Comparison of ENCODE assay signal across 8 cellular contexts in genomic region chr22:37999640-38000272, GRCh38. TPM values are rescaled to one million over a fixed set of nuclear protein-coding genes. Genes with fewer than 3 reads are reported as not detected.
DNase-seq lines count a peak whose midpoint lies in the region; ATAC-seq lines count a peak whose summit lies in the region.

No MANE protein-coding gene starts in this region.

- H3K27me3 ChIP-seq in GM23248 (replicated peaks; ENCODE audit: insufficient read depth): no peaks in the 10 kb centered on the region

- 61 to 65% methylated on average over 16 of the region's 16 CpGs for WGBS in GM23248 (ENCODE audit: low coverage in 1 of 2, low lambda C conversion rate in 2 of 2, missing lambda C conversion rate in 2 of 2), 2 experiments

- H3K4me1 ChIP-seq in GM23248 (ENCODE audit: insufficient read depth): no peaks in the 10 kb centered on the region

- H3K9me3 Mint-ChIP-seq in activated CD8-positive, alpha-beta memory T cell treated with anti-CD3 and anti-CD28 coated beads, Interleukin-2, amount 10 ng/mL, durations not matched to agents 7 days and 5 days (ENCODE audit: low read depth): no peaks in the 10 kb centered on the region

- H3K27ac Mint-ChIP-seq in activated CD8-positive, alpha-beta memory T cell treated with anti-CD3 and anti-CD28 coated beads, Interleukin-2, amount 10 ng/mL, durations not matched to agents 7 days and 5 days: no peak overlapping the region

- H3K4me3 Mint-ChIP-seq in activated CD8-positive, alpha-beta memory T cell treated with anti-CD3 and anti-CD28 coated beads, Interleukin-2, amount 10 ng/mL, durations not matched to agents 7 days and 5 days: no peak overlapping the region

- no peak overlapping the region for H3K27ac ChIP-seq in GM23248
- peak overlapping the region; percentile 88 for H3K27ac ChIP-seq in caudate nucleus (ENCODE audit: low read depth, low read length)

- peaks cover 3% of the 10 kb centered on the region for H3K4me1 Mint-ChIP-seq in activated CD8-positive, alpha-beta memory T cell treated with anti-CD3 and anti-CD28 coated beads, Interleukin-2, amount 10 ng/mL, durations not matched to agents 7 days and 5 days

- H3F3A ChIP-seq in GM23248 (ENCODE audit: insufficient read depth): no peaks in the 10 kb centered on the region

- peak; percentile 45 for DNase-seq in GM23248
- DNase-seq in NCI-H345 (lab: John Stamatoyannopoulos, UW): peak; percentile 22
- peak in 27 of 61 donors; percentile 25 to 83 (median 46) for DNase-seq in caudate nucleus (lab: John Stamatoyannopoulos, UW)
- peak in 6 of 10 donors; percentile 60 to 94 (median 78) for DNase-seq in posterior cingulate gyrus
- no peak for DNase-seq in activated CD8-positive, alpha-beta memory T cell treated with anti-CD3 and anti-CD28 coated beads, Interleukin-2, amount 10 ng/mL, durations not matched to agents 7 days and 5 days
- no peak for DNase-seq in stimulated activated CD4-positive, alpha-beta T cell treated with anti-CD3 and anti-CD28 coated beads, Interleukin-15, amount 100 ng/mL, for 24 hours

- H3K9me3 ChIP-seq in GM23248 (ENCODE audit: low read depth): no peaks in the 10 kb centered on the region

- H3K36me3 Mint-ChIP-seq in activated CD8-positive, alpha-beta memory T cell treated with anti-CD3 and anti-CD28 coated beads, Interleukin-2, amount 10 ng/mL, durations not matched to agents 7 days and 5 days: no peaks in the 10 kb centered on the region

- H4K20me1 ChIP-seq in GM23248 (ENCODE audit: insufficient read depth): no peaks in the 10 kb centered on the region

- in situ Hi-C loops in GM23248 (cut with MboI): no loop called here

- no peaks in the 10 kb centered on the region for H3K79me2 ChIP-seq in GM23248 (ENCODE audit: insufficient read depth)

- H3K4me3 ChIP-seq in GM23248: no peak overlapping the region

- H3K27me3 Mint-ChIP-seq in activated CD8-positive, alpha-beta memory T cell treated with anti-CD3 and anti-CD28 coated beads, Interleukin-2, amount 10 ng/mL, durations not matched to agents 7 days and 5 days: no peaks in the 10 kb centered on the region

- H3K36me3 ChIP-seq in GM23248 (ENCODE audit: low read depth): no peaks in the 10 kb centered on the region

- no peak for ATAC-seq in HG02588 (IDR thresholded peaks at IDR 0.05; ENCODE audit: unreplicated experiment)
- ATAC-seq in GM19467 (IDR thresholded peaks at IDR 0.05; ENCODE audit: unreplicated experiment): no peak
- ATAC-seq in activated CD8-positive, alpha-beta memory T cell treated with anti-CD3 and anti-CD28 coated beads, Interleukin-2, amount 10 ng/mL, durations not matched to agents 7 days and 5 days: no peak

- no peak overlapping the region for H3K4me2 ChIP-seq in GM23248 (ENCODE audit: unreplicated experiment)

- no peaks in the 10 kb centered on the region for H3K9me2 ChIP-seq in GM23248 (ENCODE audit: insufficient read depth)

- CTCF ChIA-PET in activated CD8-positive, alpha-beta memory T cell treated with anti-CD3 and anti-CD28 coated beads, Interleukin-2, amount 10 ng/mL, durations not matched to agents 7 days and 5 days (lab: Charles Lee): no interaction called here

- no peak overlapping the region for H3K9ac ChIP-seq in GM23248

- intact Hi-C loops in posterior cingulate gyrus (cut with DNase I): no loop called here

- no peak overlapping the region for H2AFZ ChIP-seq in GM23248

RNA-seq across cellular contexts. Expression of gene SOX10, which starts 15.4 kb away (rescaled TPM):
- not detected in 2 replicates for total RNA-seq in GM23248 (2014; rRNA removed; shearing (Covaris generic))
- not detected in 2 replicates for polyA plus RNA-seq in GM23248 (2016; fragmentation: Nextera tagmentation; extraction: Ambion mirVana)
- total RNA-seq in activated CD8-positive, alpha-beta memory T cell treated with anti-CD3 and anti-CD28 coated beads, Interleukin-2, amount 10 ng/mL, durations not matched to agents 7 days and 5 days: not detected

RNA-seq across cellular contexts. Expression of gene POLR2F, which starts 46.3 kb away (rescaled TPM):
- 15.6 and 71.4 TPM in 2 replicates for total RNA-seq in GM23248 (2014; rRNA removed; shearing (Covaris generic))
- 146 and 148 TPM in 2 replicates for polyA plus RNA-seq in GM23248 (2016; fragmentation: Nextera tagmentation; extraction: Ambion mirVana)
- total RNA-seq in activated CD8-positive, alpha-beta memory T cell treated with anti-CD3 and anti-CD28 coated beads, Interleukin-2, amount 10 ng/mL, durations not matched to agents 7 days and 5 days: 10 to 100 TPM; 77.4 to 81.0 TPM

RNA-seq across cellular contexts. Expression of gene C22orf23, which starts 46.4 kb away (rescaled TPM):
- 0.22 TPM in 1 of 2 replicates, not detected in the other for total RNA-seq in GM23248 (2014; rRNA removed; shearing (Covaris generic))
- 0.82 and 1.1 TPM in 2 replicates for polyA plus RNA-seq in GM23248 (2016; fragmentation: Nextera tagmentation; extraction: Ambion mirVana)
- under 1 TPM in 1 of 2 experiments, not detected in 1; 0.21 TPM for total RNA-seq in activated CD8-positive, alpha-beta memory T cell treated with anti-CD3 and anti-CD28 coated beads, Interleukin-2, amount 10 ng/mL, durations not matched to agents 7 days and 5 days

RNA-seq across cellular contexts. Expression of gene PICK1, which starts 57.4 kb away (rescaled TPM):
- total RNA-seq in GM23248 (2014; rRNA removed; shearing (Covaris generic)): 12.4 and 14.4 TPM in 2 replicates
- polyA plus RNA-seq in GM23248 (2016; fragmentation: Nextera tagmentation; extraction: Ambion mirVana): 8.1 and 8.4 TPM in 2 replicates
- total RNA-seq in activated CD8-positive, alpha-beta memory T cell treated with anti-CD3 and anti-CD28 coated beads, Interleukin-2, amount 10 ng/mL, durations not matched to agents 7 days and 5 days: 10 to 100 TPM; 12.5 to 15.9 TPM

Comparison
In these comparisons a context has a peak if more than half of its experiments do, and no peak if none do; other contexts are left out.
1. DNase-seq: peak in GM23248 (single experiment), NCI-H345 (single experiment) and posterior cingulate gyrus (6 of 10); none in activated CD8-positive, alpha-beta memory T cell treated with anti-CD3 and anti-CD28 coated beads, Interleukin-2, amount 10 ng/mL, durations not matched to agents 7 days and 5 days (single experiment) and stimulated activated CD4-positive, alpha-beta T cell treated with anti-CD3 and anti-CD28 coated beads, Interleukin-15, amount 100 ng/mL, for 24 hours (single experiment).